In the genomic region with DNA sequence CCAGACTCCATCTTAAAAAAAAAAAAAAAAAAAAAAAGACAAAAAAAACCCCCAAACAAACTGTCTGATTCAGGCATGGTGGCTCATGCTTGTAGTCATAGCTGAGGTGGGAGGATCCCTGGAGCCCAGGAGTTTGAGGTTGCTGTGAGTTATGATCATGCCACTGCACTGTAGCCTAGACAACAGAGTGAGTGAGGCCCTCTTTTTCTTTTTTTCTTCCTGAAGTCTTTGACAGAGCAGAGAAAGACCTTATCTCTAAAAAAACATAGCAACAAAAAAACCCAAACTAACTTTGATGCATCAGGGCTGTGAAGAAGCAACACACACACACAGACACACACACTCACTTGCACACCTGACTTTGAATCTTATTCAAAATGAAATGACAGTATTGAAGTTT, we compare ENCODE assay signal across 8 cellular contexts. TPM values are rescaled to one million over a fixed set of nuclear protein-coding genes. Genes with fewer than 3 reads are reported as not detected.
DNase-seq lines count a peak whose midpoint lies in the region; ATAC-seq and TF ChIP-seq lines count a peak whose summit lies in the region.

No MANE protein-coding gene starts in this region.

- H3K4me1 ChIP-seq in psoas muscle = peaks cover 20% of the 10 kb centered on the region

- intact Hi-C loops in psoas muscle (cut with DNase I) = no loop called here

- no peak overlapping the region for H3K4me3 ChIP-seq in psoas muscle

- no peaks in the 10 kb centered on the region for H3K36me3 ChIP-seq in psoas muscle (ENCODE audit: insufficient read depth in 1 of 2, low read depth in 1 of 2)

- no peak for TF ChIP-seq CTCF in psoas muscle (IDR thresholded peaks at IDR 0.05)

- H3K27ac ChIP-seq in psoas muscle = no peak overlapping the region

- H3K9me3 ChIP-seq in psoas muscle = no peaks in the 10 kb centered on the region

- DNase-seq in AG20443 (ENCODE audit: low spot score) (peak; percentile 27), HT-29 (ENCODE audit: low spot score) (peak; percentile 44), activated T-cell treated with anti-CD3 and anti-CD28 coated beads for 48 hours (ENCODE audit: low read depth) (peak; percentile 51), iris pigment epithelial cell (ENCODE audit: low read depth) (peak; percentile 91), cortex of kidney (lab: John Stamatoyannopoulos, UW) (no peak), NCI-H2227 (lab: John Stamatoyannopoulos, UW; ENCODE audit: unreplicated experiment) (no peak), psoas muscle (no peak)

- ATAC-seq in psoas muscle (no peak), HG03439 (IDR thresholded peaks at IDR 0.05; ENCODE audit: unreplicated experiment) (no peak)

- H3K27me3 ChIP-seq in psoas muscle (ENCODE audit: insufficient read depth in 3 of 3, low read length in 2 of 3) = no peaks in the 10 kb centered on the region

RNA-seq across cellular contexts. Expression of a gene that starts 7.7 kb away (rescaled TPM):
- 2.7 and 4.3 TPM in 2 replicates for total RNA-seq in HT-29 (2014; rRNA removed; shearing (Covaris generic))
- 10 to 100 TPM; 10.4 to 19.8 (median 12.8) TPM for total RNA-seq in psoas muscle
- polyA plus RNA-seq in psoas muscle = 10 to 100 TPM; 12.6 to 30.0 (median 13.9) TPM

Comparison
In these comparisons a context has a peak if more than half of its experiments do, and no peak if none do; other contexts are left out.
1. DNase-seq: peak in AG20443 (single experiment), HT-29 (single experiment), activated T-cell treated with anti-CD3 and anti-CD28 coated beads for 48 hours (single experiment) and iris pigment epithelial cell (single experiment); none in cortex of kidney (single experiment), NCI-H2227 (single experiment) and psoas muscle (0 of 2).